In genomic region chr22:40041738-40042137, GRCh38 we compare ENCODE assay signal across 23 cellular contexts. TPM values are rescaled to one million over a fixed set of nuclear protein-coding genes. Genes with fewer than 3 reads are reported as not detected.
A peak's percentile ranks its signal among the peaks of the same experiment; 100 is the strongest.
DNase-seq lines count a peak whose midpoint lies in the region; TF ChIP-seq lines count a peak whose summit lies in the region.
"Had no signal": no experiment of that assay in that cellular context is flagged by ENCODE, and none has a peak within 500 bp of the region (broad histone marks: within the 10 kb centered on the region; RNA-seq: fewer than 3 reads in every experiment).

No MANE protein-coding gene starts in this region.

- H3K4me2 ChIP-seq in PC-9 (0 out of 2 replicates have a peak overlapping the region, but pooled peaks have one; percentile 15), hepatocyte (no peak overlapping the region)
- H3K4me2 ChIP-seq: smooth muscle cell had no signal

- peaks cover 29% of the 10 kb centered on the region for H3K4me1 ChIP-seq in PC-9 (replicated peaks; ENCODE audit: insufficient read depth)
- peaks cover 15% of the 10 kb centered on the region for H3K4me1 ChIP-seq in hepatocyte (ENCODE audit: insufficient read depth)
- H3K4me1 ChIP-seq in thymus (ENCODE audit: control insufficient read depth, insufficient read depth, low read length) = peaks cover 17% of the 10 kb centered on the region

- H3K79me2 ChIP-seq in PC-9 (ENCODE audit: low read depth) (peaks cover 12% of the 10 kb centered on the region), hepatocyte (peaks cover 9% of the 10 kb centered on the region)

- intact Hi-C loops in PC-9 (cut with micrococcal nuclease; ENCODE audit: unreplicated experiment) = no loop called here
- intact Hi-C loops in head of caudate nucleus (cut with DNase I) = loop anchor here (10.0 kb wide), 1 partner anchor 303 kb away; the partner anchor contains the start of gene ADSL

- POLR2A ChIA-PET in PC-9 (lab: Charles Lee; ENCODE audit: unreplicated experiment) = no interaction called here

- H3K36me3 ChIP-seq in PC-9 (ENCODE audit: low read depth) = no peaks in the 10 kb centered on the region
- no peaks in the 10 kb centered on the region for H3K36me3 ChIP-seq in hepatocyte (replicated peaks; ENCODE audit: insufficient read depth, low read depth)
- no peaks in the 10 kb centered on the region for H3K36me3 ChIP-seq in thymus (ENCODE audit: control insufficient read depth, insufficient read depth)
- H3K36me3 ChIP-seq: cardiac muscle cell, SJSA1 had no signal

- no peak for TF ChIP-seq CTCF in C4-2B (conservative IDR thresholded peaks at IDR 0.05)
- TF ChIP-seq CTCF in PC-9 (conservative IDR thresholded peaks at IDR 0.05) = no peak
- TF ChIP-seq CTCF in hepatocyte (IDR thresholded peaks at IDR 0.05; ENCODE audit: poor library complexity) = no peak

- H4K20me1 ChIP-seq in PC-9 (ENCODE audit: insufficient read depth) (peaks cover 1% of the 10 kb centered on the region), hepatocyte (ENCODE audit: insufficient read depth, poor library complexity, severe bottlenecking) (no peaks in the 10 kb centered on the region)

- WGBS in hepatocyte (ENCODE audit: low lambda C conversion rate, missing lambda C conversion rate) = 98% methylated on average over 4 of the region's 4 CpGs
- 98% methylated on average over 4 of the region's 4 CpGs for WGBS in thymus

- no TSS peak for BruUV-seq in PC-9 (replicated peaks; lab: Mats Ljungman, UMichigan)

- H3K9me2 ChIP-seq in PC-9 (ENCODE audit: insufficient read depth) (no peaks in the 10 kb centered on the region), hepatocyte (replicated peaks; ENCODE audit: insufficient read depth) (no peaks in the 10 kb centered on the region)

- no peak for DNase-seq in PC-9
- no peak for DNase-seq in hepatocyte (ENCODE audit: low spot score)
- no peak for DNase-seq in head of caudate nucleus
- DNase-seq in DMS 273 (lab: John Stamatoyannopoulos, UW; ENCODE audit: unreplicated experiment) = no peak
- no peak for DNase-seq in activated naive CD4-positive, alpha-beta T cell treated with Interleukin-2 at 50 U/mL for 16 hours
- DNase-seq: activated CD4-positive, alpha-beta T cell treated with anti-CD3 and anti-CD28 coated beads, Interleukin-2, amount 10 ng/mL, durations not matched to agents 24 days and 14 days; activated naive CD4-positive, alpha-beta T cell treated with anti-CD3 and anti-CD28 coated beads, Interleukin-2, amount 50 U/mL, for 16 hours; activated T-cell treated with anti-CD3 and anti-CD28 coated beads, Interleukin-2, amount 50 U/mL, for 48 hours; glutamatergic neuron; left cardiac atrium; mesendoderm; MM.1S; naive B cell; NCI-H1436 treated with DMSO at 0.1 percent for 48 hours; NCI-H524; NK-92 treated with Interleukin-12 subunit alpha and Interleukin-12 subunit beta, amount 100 ng/mL, for 24 hours; T-helper 17 cell had no signal

- no peaks in the 10 kb centered on the region for H3K9me3 ChIP-seq in PC-9 (ENCODE audit: insufficient read depth, low read depth)
- H3K9me3 ChIP-seq in hepatocyte (ENCODE audit: low read depth) = no peaks in the 10 kb centered on the region
- H3K9me3 ChIP-seq in thymus (ENCODE audit: control insufficient read depth) = no peaks in the 10 kb centered on the region
- H3K9me3 ChIP-seq: SJSA1 had no signal

- peaks cover 3% of the 10 kb centered on the region; the same call in 1 of the 2 replicates for H3F3A ChIP-seq in PC-9 (ENCODE audit: insufficient read depth, low read depth)

- H3K4me3 ChIP-seq in PC-9 (no peak overlapping the region), hepatocyte (no peak overlapping the region), thymus (ENCODE audit: low read length) (no peak overlapping the region)
- H3K4me3 ChIP-seq: cardiac muscle cell, SJSA1, smooth muscle cell had no signal

- H3K27me3 ChIP-seq in PC-9 (ENCODE audit: insufficient read depth, low read depth) (no peaks in the 10 kb centered on the region; the same call in 1 of the 2 replicates), hepatocyte (no peaks in the 10 kb centered on the region), thymus (ENCODE audit: control insufficient read depth, insufficient read depth) (no peaks in the 10 kb centered on the region)
- H3K27me3 ChIP-seq: SJSA1 had no signal

- H3K27ac ChIP-seq in C4-2B = peak overlapping the region; percentile 91
- no peak overlapping the region for H3K27ac ChIP-seq in PC-9
- peak overlapping the region; percentile 57 for H3K27ac ChIP-seq in hepatocyte
- peak overlapping the region; percentile 88 for H3K27ac ChIP-seq in thymus (ENCODE audit: low read depth)
- H3K27ac ChIP-seq: SJSA1 had no signal

- H2AFZ ChIP-seq in PC-9 = no peak overlapping the region
- H2AFZ ChIP-seq in hepatocyte = no peak overlapping the region

- CTCF ChIA-PET in PC-9 (lab: Charles Lee) = no interaction called here

RNA-seq across cellular contexts. Expression of gene FAM83F, which starts 47.0 kb away (rescaled TPM):
- 8.1 and 9.1 TPM in 2 replicates for total RNA-seq in PC-9 (2021)
- 10.4 and 12.8 TPM in 2 replicates for total RNA-seq in hepatocyte
- polyA plus RNA-seq in hepatocyte = 10.8 and 16.5 TPM in 2 replicates
- polyA plus RNA-seq in thymus = 2.0 TPM
- total RNA-seq: SJSA1 had no signal
- polyA plus RNA-seq: cardiac muscle cell, IgD-negative memory B cell had no signal
